Comparison of ENCODE assay signal across 9 cellular contexts in the genomic region with DNA sequence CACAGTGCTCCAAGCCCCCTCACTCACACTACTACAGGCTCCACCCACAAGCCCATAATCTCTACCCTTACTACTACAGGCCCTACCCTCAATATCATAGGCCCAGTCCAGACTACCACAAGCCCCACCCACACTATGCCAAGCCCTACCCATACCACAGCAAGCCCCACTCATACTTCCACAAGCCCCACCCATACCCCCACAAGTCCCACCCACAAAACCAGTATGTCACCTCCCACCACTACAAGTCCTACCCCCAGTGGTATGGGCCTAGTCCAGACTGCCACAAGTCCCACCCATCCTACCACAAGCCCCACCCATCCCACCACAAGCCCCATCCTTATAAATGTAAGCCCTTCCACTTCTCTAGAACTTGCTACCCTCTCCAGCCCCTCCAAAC. TPM values are rescaled to one million over a fixed set of nuclear protein-coding genes. Genes with fewer than 3 reads are reported as not detected.
DNase-seq lines count a peak whose midpoint lies in the region; ATAC-seq and TF ChIP-seq lines count a peak whose summit lies in the region.
"Had no signal": no experiment of that assay in that cellular context is flagged by ENCODE, and none has a peak within 500 bp of the region (broad histone marks: within the 10 kb centered on the region; RNA-seq: fewer than 3 reads in every experiment).

No MANE protein-coding gene starts in this region.

- peaks cover 23% of the 10 kb centered on the region for H3F3A ChIP-seq in neural progenitor cell (ENCODE audit: low read depth)

- dilution Hi-C loops in mammary epithelial cell (cut with HindIII; ENCODE audit: low sequenced_read_pairs): no loop called here

- H3K4me3 Mint-ChIP-seq in natural killer cell (peak overlapping the region; percentile 2), neural progenitor cell (no peak overlapping the region)

- TF ChIP-seq CTCF in mammary epithelial cell (conservative IDR thresholded peaks at IDR 0.05 in 1 of 2, IDR thresholded peaks at IDR 0.05 in 1 of 2; ENCODE audit: extremely low read depth in 1 of 2, insufficient read depth in 1 of 2, low read depth in 1 of 2, low read length in 2 of 2) (no peak), natural killer cell (IDR thresholded peaks at IDR 0.05) (no peak), neural progenitor cell (IDR thresholded peaks at IDR 0.05) (no peak)

- H3K9me3 Mint-ChIP-seq in natural killer cell: no peaks in the 10 kb centered on the region
- no peaks in the 10 kb centered on the region for H3K9me3 Mint-ChIP-seq in neural progenitor cell

- DNase-seq in Caki2 (ENCODE audit: low read depth) (peak; percentile 57), T1000 (lab: John Stamatoyannopoulos, UW) (peak; percentile 19), mammary epithelial cell (peak; percentile 42), natural killer cell (peak; percentile 69), NCI-H187 treated with DMSO at 0.1 percent for 48 hours (lab: John Stamatoyannopoulos, UW) (no peak), DMS153 treated with DMSO at 0.1 percent for 48 hours (lab: John Stamatoyannopoulos, UW; ENCODE audit: unreplicated experiment) (no peak), neural progenitor cell (ENCODE audit: low spot score) (no peak)

- no peak overlapping the region for H3K27ac ChIP-seq in mammary epithelial cell (ENCODE audit: insufficient read depth, low read depth, low read length)
- no peak overlapping the region for H3K27ac ChIP-seq in neural progenitor cell

- no peak overlapping the region for H2AFZ ChIP-seq in mammary epithelial cell (ENCODE audit: low read depth, low read length)
- H2AFZ ChIP-seq in neural progenitor cell (replicated peaks): no peak overlapping the region

- H3K4me1 ChIP-seq in mammary epithelial cell (ENCODE audit: insufficient read depth, low read length) (peaks cover 31% of the 10 kb centered on the region), neural progenitor cell (peaks cover 7% of the 10 kb centered on the region)

- H3K27me3 Mint-ChIP-seq in natural killer cell (ENCODE audit: low read depth in 2 of 2) (no peaks in the 10 kb centered on the region), neural progenitor cell (ENCODE audit: insufficient read depth, low read depth) (peaks cover 10% of the 10 kb centered on the region)

- in situ Hi-C loops in Caki2 (cut with HindIII; ENCODE audit: low pct_unique_long_range_greater_than_20kb, low sequenced_read_pairs): no loop called here
- in situ Hi-C loops in mammary epithelial cell (cut with MboI; ENCODE audit: low sequenced_read_pairs in 2 of 2): no loop called here

- H3K79me2 ChIP-seq in mammary epithelial cell (ENCODE audit: insufficient read depth, low read length): peaks cover 7% of the 10 kb centered on the region
- no peaks in the 10 kb centered on the region for H3K79me2 ChIP-seq in neural progenitor cell (ENCODE audit: low read depth)

- H3K27ac Mint-ChIP-seq in natural killer cell (peak overlapping the region; percentile 74 to 76), neural progenitor cell (no peak overlapping the region)

- intact Hi-C loops in mammary epithelial cell (cut with micrococcal nuclease) (no loop called here), natural killer cell (cut with micrococcal nuclease) (no loop called here)

- no peak overlapping the region for H3K4me2 ChIP-seq in mammary epithelial cell (ENCODE audit: insufficient read depth, low read depth, low read length)
- H3K4me2 ChIP-seq in neural progenitor cell: no peak overlapping the region

- H3K4me3 ChIP-seq in mammary epithelial cell (replicated peaks in 1 of 3; ENCODE audit: insufficient read depth in 1 of 3, low read depth in 2 of 3, low read length in 3 of 3) (no peak overlapping the region), neural progenitor cell (no peak overlapping the region)

- no peaks in the 10 kb centered on the region for H3K9me3 ChIP-seq in mammary epithelial cell (replicated peaks; ENCODE audit: insufficient read depth, low read length)
- no peaks in the 10 kb centered on the region for H3K9me3 ChIP-seq in neural progenitor cell (ENCODE audit: low read depth)

- H3K9ac ChIP-seq in mammary epithelial cell (ENCODE audit: insufficient read depth, low read length) (no peak overlapping the region), neural progenitor cell (no peak overlapping the region)

- peaks cover 7% of the 10 kb centered on the region for H3K36me3 ChIP-seq in mammary epithelial cell (ENCODE audit: insufficient read depth, low read length)
- no peaks in the 10 kb centered on the region for H3K36me3 ChIP-seq in neural progenitor cell

- no peaks in the 10 kb centered on the region for H3K27me3 ChIP-seq in mammary epithelial cell (ENCODE audit: insufficient read depth, low read length)
- H3K27me3 ChIP-seq in neural progenitor cell: peaks cover 30% of the 10 kb centered on the region

- CTCF ChIA-PET in mammary epithelial cell (lab: Charles Lee; ENCODE audit: low non-redundant PET): no interaction called here

- H3K36me3 Mint-ChIP-seq in natural killer cell (no peaks in the 10 kb centered on the region), neural progenitor cell (peaks cover 21% of the 10 kb centered on the region)

- ATAC-seq in HG03565 (IDR thresholded peaks at IDR 0.05; ENCODE audit: unreplicated experiment) (peak; percentile 38), natural killer cell (peak; percentile 75 to 83 (median 75))

- H4K20me1 ChIP-seq in mammary epithelial cell (ENCODE audit: insufficient read depth, low read length) (no peaks in the 10 kb centered on the region), neural progenitor cell (ENCODE audit: low read depth) (peaks cover 58% of the 10 kb centered on the region)

- BruUV-seq in mammary epithelial cell (replicated peaks; lab: Mats Ljungman, UMichigan): no TSS peak

- H3K4me1 Mint-ChIP-seq in natural killer cell (peaks cover 16 to 71% of the 10 kb centered on the region in 2 donors), neural progenitor cell (peaks cover 5% of the 10 kb centered on the region)

RNA-seq across cellular contexts. Expression of gene RIPOR1, which starts 13.8 kb away (rescaled TPM):
- total RNA-seq in Caki2 (2014; rRNA removed; shearing (Covaris generic); ENCODE audit: low replicate concordance): 3.4 and 11.0 TPM in 2 replicates
- 10 to 100 TPM; 35.3 to 64.8 TPM for total RNA-seq in mammary epithelial cell
- polyA plus RNA-seq in mammary epithelial cell: 15.3 TPM
- 47.3 TPM for polyA minus RNA-seq in mammary epithelial cell
- 100 to 1,000 TPM in 1 of 3 donors, 10 to 100 TPM in 2; 68.2 to 118 (median 74.8) TPM for total RNA-seq in natural killer cell
- total RNA-seq in neural progenitor cell (ENCODE audit: low replicate concordance): 8.7 and 13.5 TPM in 2 replicates

RNA-seq across cellular contexts. Expression of gene CTCF, which starts 19.9 kb away (rescaled TPM):
- 32.1 and 34.5 TPM in 2 replicates for total RNA-seq in Caki2 (2014; rRNA removed; shearing (Covaris generic); ENCODE audit: low replicate concordance)
- total RNA-seq in mammary epithelial cell (10 to 100 TPM; 21.7 to 31.2 TPM), natural killer cell (10 to 100 TPM; 61.4 to 76.7 (median 63.6) TPM), neural progenitor cell (ENCODE audit: low replicate concordance) (75.7 and 76.3 TPM in 2 replicates)
- polyA plus RNA-seq in mammary epithelial cell: 21.6 TPM
- 44.1 TPM for polyA minus RNA-seq in mammary epithelial cell

RNA-seq across cellular contexts. Expression of gene AGRP, which starts 59.1 kb away (rescaled TPM):
- not detected in 2 replicates for total RNA-seq in Caki2 (2014; rRNA removed; shearing (Covaris generic); ENCODE audit: low replicate concordance)
- not detected for total RNA-seq in mammary epithelial cell
- polyA plus RNA-seq in mammary epithelial cell: not detected
- not detected for polyA minus RNA-seq in mammary epithelial cell
- under 1 TPM in 1 of 3 donors, not detected in 2; 0.50 TPM for total RNA-seq in natural killer cell
- total RNA-seq in neural progenitor cell (ENCODE audit: low replicate concordance): not detected in 2 replicates
- total RNA-seq: epithelial cell of proximal tubule had no signal

Comparison
In these comparisons a context has a peak if more than half of its experiments do, and no peak if none do; other contexts are left out.
1. DNase-seq: peak in Caki2 (single experiment), T1000 (single experiment), mammary epithelial cell (single experiment) and natural killer cell (single experiment); none in NCI-H187 treated with DMSO at 0.1 percent for 48 hours (single experiment), DMS153 treated with DMSO at 0.1 percent for 48 hours (single experiment) and neural progenitor cell (single experiment).